ENCODE assay signal across 9 cellular contexts in genomic region chr9:93093449-93094293, GRCh38. TPM values are rescaled to one million over a fixed set of nuclear protein-coding genes. Genes with fewer than 3 reads are reported as not detected.
DNase-seq lines count a peak whose midpoint lies in the region; FAIRE-seq and TF ChIP-seq lines count a peak whose summit lies in the region.
"Had no signal": no experiment of that assay in that cellular context is flagged by ENCODE, and none has a peak within 500 bp of the region (broad histone marks: within the 10 kb centered on the region; RNA-seq: fewer than 3 reads in every experiment).

No MANE protein-coding gene starts in this region.

- H3K14ac ChIP-seq in H1 (ENCODE audit: insufficient read length), result no peak overlapping the region

- no peak overlapping the region for H2BK20ac ChIP-seq in H1 (ENCODE audit: low read length)

- no peak overlapping the region for H2BK120ac ChIP-seq in H1 (replicated peaks; ENCODE audit: low read depth, low read length)

- no peak overlapping the region for H4K5ac ChIP-seq in H1 (ENCODE audit: insufficient read length, low read depth, low read length)

- peak overlapping the region; percentile 97 for H3K27ac ChIP-seq in OCI-LY3 (ENCODE audit: low read length)
- H3K27ac ChIP-seq in H1 (ENCODE audit: low read depth, low read length), result no peak overlapping the region
- H3K27ac ChIP-seq in SJCRH30, result no peak overlapping the region

- no peak for TF ChIP-seq CTCF in OCI-LY3 (IDR thresholded peaks at IDR 0.05; ENCODE audit: low read depth, low read length)
- TF ChIP-seq CTCF in H1 (IDR thresholded peaks at IDR 0.05; ENCODE audit: control extremely low read depth in 1 of 3, insufficient read depth in 1 of 3, low read depth in 1 of 3, low read length in 3 of 3), result no peak

- no peak overlapping the region for H3K56ac ChIP-seq in H1 (replicated peaks; ENCODE audit: insufficient read length, low read depth, low read length)

- 0 out of 2 replicates have a peak overlapping the region, but pooled peaks have one; percentile 50 for H2BK12ac ChIP-seq in H1 (ENCODE audit: low read depth, low read length)

- peaks cover 7% of the 10 kb centered on the region; the same call in 1 of the 2 replicates for H3K79me2 ChIP-seq in OCI-LY3 (ENCODE audit: low read length)
- 0 out of 4 replicates have a peak, but pooled peaks cover 0 to 3% of the 10 kb centered on the region in 2 experiments for H3K79me2 ChIP-seq in H1 (ENCODE audit: control insufficient read depth in 1 of 2, insufficient read depth in 2 of 2, low read length in 2 of 2)

- no peak overlapping the region for H2BK15ac ChIP-seq in H1 (ENCODE audit: low read length)

- no peak overlapping the region for H3K18ac ChIP-seq in H1 (ENCODE audit: extremely low read depth, low read length)

- no peak overlapping the region for H2BK5ac ChIP-seq in H1 (ENCODE audit: low read depth, low read length)

- H3K4me1 ChIP-seq in OCI-LY3 (ENCODE audit: low read length) (peaks cover 55% of the 10 kb centered on the region), H1 (replicated peaks in 1 of 4; ENCODE audit: control insufficient read depth in 3 of 4, insufficient read depth in 4 of 4, low read length in 3 of 4) (peaks cover 0 to 13% (median 7%) of the 10 kb centered on the region in 4 experiments; a peak in 4 of 7 replicates), SJCRH30 (peaks cover 21% of the 10 kb centered on the region)

- no peak overlapping the region for H3K23ac ChIP-seq in H1 (ENCODE audit: insufficient read length)

- no peaks in the 10 kb centered on the region for H3K79me1 ChIP-seq in H1 (ENCODE audit: low read depth, low read length)

- no peak overlapping the region for H4K91ac ChIP-seq in H1 (replicated peaks; ENCODE audit: insufficient read length, low read length)

- no peak for TF ChIP-seq EP300 in H1 (IDR thresholded peaks at IDR 0.05; ENCODE audit: borderline replicate concordance in 1 of 2, low read depth in 2 of 2, low read length in 2 of 2)

- 86% methylated on average over 13 of the region's 13 CpGs; no CpG with 5 or more reads in 1 of the 2 experiments for WGBS in H1 (ENCODE audit: extremely low coverage in 1 of 2, insufficient coverage in 1 of 2, insufficient read length in 1 of 2, insufficient replicate concordance in 2 of 2, low coverage in 1 of 2, low lambda C conversion rate in 2 of 2, missing lambda C conversion rate in 1 of 2), 2 experiments

- no peak overlapping the region for H2AK5ac ChIP-seq in H1 (ENCODE audit: low read depth, low read length)

- no peak overlapping the region for H3K4ac ChIP-seq in H1 (replicated peaks; ENCODE audit: insufficient read length, low read depth, low read length)

- no peak for TF ChIP-seq RAD21 in H1 (IDR thresholded peaks at IDR 0.05 in 1 of 2, conservative IDR thresholded peaks at IDR 0.05 in 1 of 2; ENCODE audit: low read depth in 2 of 2, low read length in 2 of 2)

- peak; percentile 46 for DNase-seq in DMS79 treated with DMSO at 0.1 percent for 48 hours (lab: John Stamatoyannopoulos, UW)
- no peak for DNase-seq in H1 (ENCODE audit: low read depth in 1 of 2, low spot score in 2 of 2)
- DNase-seq in pons (ENCODE audit: low spot score), result peak; percentile 46
- DNase-seq in central memory CD4-positive, alpha-beta T cell, result no peak
- DNase-seq in cerebellar nuclear complex (lab: John Stamatoyannopoulos, UW), result no peak
- DNase-seq in H4 (ENCODE audit: low spot score), result no peak
- no peak for DNase-seq in SJCRH30

- H3K27me3 ChIP-seq in OCI-LY3 (ENCODE audit: low read depth, low read length) (no peaks in the 10 kb centered on the region), H1 (replicated peaks in 1 of 4; ENCODE audit: control insufficient read depth in 3 of 4, extremely low read depth in 1 of 4, insufficient read depth in 3 of 4, low read length in 3 of 4) (no peaks in the 10 kb centered on the region; a peak in 1 of 7 replicates), SJCRH30 (no peaks in the 10 kb centered on the region)

- 0 out of 2 replicates have a peak overlapping the region, but pooled peaks have one; percentile 71 for H4K8ac ChIP-seq in H1 (ENCODE audit: extremely low read depth, insufficient read depth, low read length)

- H3K4me3 ChIP-seq in OCI-LY3 (ENCODE audit: low read length), result 0 out of 2 replicates have a peak overlapping the region, but pooled peaks have one; percentile 11
- no peak overlapping the region for H3K4me3 ChIP-seq in H1 (ENCODE audit: extremely low read depth in 1 of 4, insufficient read depth in 2 of 4, low read depth in 3 of 4, low read length in 4 of 4)
- H3K4me3 ChIP-seq in SJCRH30, result no peak overlapping the region

- H3K4me2 ChIP-seq in OCI-LY3 (ENCODE audit: low read length) (peak overlapping the region; percentile 100), H1 (ENCODE audit: insufficient read depth in 1 of 2, low read depth in 2 of 2, low read length in 2 of 2) (no peak overlapping the region)

- POLR2A ChIA-PET in H1 (lab: Charles Lee; ENCODE audit: partially characterized antibody), result no interaction called here

- H3K23me2 ChIP-seq in H1 (ENCODE audit: low read depth, low read length), result peaks cover 12% of the 10 kb centered on the region

- H3K9ac ChIP-seq in OCI-LY3 (ENCODE audit: low read length) (no peak overlapping the region; the same call in 1 of the 2 replicates), H1 (replicated peaks in 1 of 4; ENCODE audit: extremely low read depth in 1 of 4, low read depth in 3 of 4, low read length in 3 of 4) (no peak overlapping the region)

- H2AFZ ChIP-seq in OCI-LY3 (ENCODE audit: low read depth, low read length) (peak overlapping the region; percentile 71; the same call in 1 of the 2 replicates), H1 (ENCODE audit: low read length) (no peak overlapping the region)

- no peak for FAIRE-seq in H1 (lab: Jason Lieb, UNC)
- FAIRE-seq: keratinocyte had no signal

- TF ChIP-seq POLR2A in H1 (IDR thresholded peaks at IDR 0.05; ENCODE audit: control extremely low read depth in 1 of 2, low read depth in 2 of 2, low read length in 2 of 2), result no peak

- H3K9me3 ChIP-seq in OCI-LY3 (ENCODE audit: insufficient read depth, low read length) (peaks cover 12% of the 10 kb centered on the region), H1 (ENCODE audit: insufficient read depth in 2 of 2, low read depth in 1 of 2, low read length in 1 of 2) (no peaks in the 10 kb centered on the region), SJCRH30 (replicated peaks) (no peaks in the 10 kb centered on the region)

- peaks cover 6% of the 10 kb centered on the region for H3K36me3 ChIP-seq in OCI-LY3 (replicated peaks; ENCODE audit: low read depth, low read length)
- H3K36me3 ChIP-seq in H1 (ENCODE audit: control insufficient read depth in 2 of 4, insufficient read depth in 4 of 4, low read length in 3 of 4), result no peaks in the 10 kb centered on the region
- no peaks in the 10 kb centered on the region for H3K36me3 ChIP-seq in SJCRH30

- H4K20me1 ChIP-seq in OCI-LY3 (ENCODE audit: insufficient read depth, low read length) (no peaks in the 10 kb centered on the region), H1 (replicated peaks in 1 of 2; ENCODE audit: control insufficient read depth in 1 of 2, insufficient read depth in 2 of 2, low read length in 2 of 2) (peaks cover 0 to 3% of the 10 kb centered on the region in 2 experiments)

- CTCF ChIA-PET in H1 (lab: Charles Lee; ENCODE audit: partially characterized antibody), result no interaction called here

RNA-seq across cellular contexts. Expression of gene CARD19, which starts 2.3 kb away (rescaled TPM):
- 21.2 and 27.7 TPM in 2 replicates for total RNA-seq in H1 (2021; fragmentation: NEBNext Ultra II Directional; extraction: Animal tissue kit (Norgen Biotek cat#: 25700))
- polyA plus RNA-seq in H1 (2011; rRNA removed), result 112 and 144 TPM in 2 replicates
- 66.2 TPM for polyA plus RNA-seq in H1 (2011; cell fraction: cytosol; rRNA removed)
- polyA plus RNA-seq in H1 (2011; cell fraction: nucleus; rRNA removed), result 57.8 TPM
- 13.4 to 28.1 TPM (median 26.0 TPM) in 4 replicates for polyA plus RNA-seq in H1 (2012, experiment 1 of 2)
- polyA plus RNA-seq in H1 (2012, experiment 2 of 2), result 36.2 TPM
- polyA plus RNA-seq in H1 (2013, experiment 1 of 2), result 30.6 TPM
- polyA plus RNA-seq in H1 (2013, experiment 2 of 2), result 30.0 TPM
- 11.7 and 13.5 TPM in 2 replicates for polyA minus RNA-seq in H1 (2011; rRNA and poly(A)+ RNA removed)
- polyA minus RNA-seq in H1 (2011; cell fraction: cytosol; rRNA and poly(A)+ RNA removed), result 12.4 TPM
- polyA minus RNA-seq in H1 (2011; cell fraction: nucleus; rRNA and poly(A)+ RNA removed), result 10.4 TPM
- 63.3 and 72.3 TPM in 2 replicates for total RNA-seq in H4 (2014; rRNA removed; shearing (Covaris generic))
- total RNA-seq in SJCRH30 (2014; rRNA removed; shearing (Covaris generic)), result 36.9 and 41.6 TPM in 2 replicates

RNA-seq across cellular contexts. Expression of gene SUSD3, which starts 35.2 kb away (rescaled TPM):
- total RNA-seq in H1 (2021; fragmentation: NEBNext Ultra II Directional; extraction: Animal tissue kit (Norgen Biotek cat#: 25700)), result 5.5 and 6.2 TPM in 2 replicates
- 35.4 and 36.0 TPM in 2 replicates for polyA plus RNA-seq in H1 (2011; rRNA removed)
- 22.6 TPM for polyA plus RNA-seq in H1 (2011; cell fraction: cytosol; rRNA removed)
- polyA plus RNA-seq in H1 (2011; cell fraction: nucleus; rRNA removed), result 16.8 TPM
- 6.3 to 11.3 TPM (median 8.3 TPM) in 4 replicates for polyA plus RNA-seq in H1 (2012, experiment 1 of 2)
- 10.7 TPM for polyA plus RNA-seq in H1 (2012, experiment 2 of 2)
- polyA plus RNA-seq in H1 (2013, experiment 1 of 2), result 8.2 TPM
- polyA plus RNA-seq in H1 (2013, experiment 2 of 2), result 9.4 TPM
- polyA minus RNA-seq in H1 (2011; rRNA and poly(A)+ RNA removed), result 5.2 and 7.2 TPM in 2 replicates
- 8.8 TPM for polyA minus RNA-seq in H1 (2011; cell fraction: cytosol; rRNA and poly(A)+ RNA removed)
- polyA minus RNA-seq in H1 (2011; cell fraction: nucleus; rRNA and poly(A)+ RNA removed), result 7.3 TPM
- total RNA-seq in H4 (2014; rRNA removed; shearing (Covaris generic)), result not detected in 2 replicates
- not detected in 2 replicates for total RNA-seq in SJCRH30 (2014; rRNA removed; shearing (Covaris generic))

RNA-seq across cellular contexts. Expression of gene NINJ1, which starts 40.4 kb away (rescaled TPM):
- total RNA-seq in H1 (2021; fragmentation: NEBNext Ultra II Directional; extraction: Animal tissue kit (Norgen Biotek cat#: 25700)), result 28.2 TPM in 2 replicates
- 65.6 and 88.0 TPM in 2 replicates for polyA plus RNA-seq in H1 (2011; rRNA removed)
- polyA plus RNA-seq in H1 (2011; cell fraction: cytosol; rRNA removed), result 45.5 TPM
- 45.0 TPM for polyA plus RNA-seq in H1 (2011; cell fraction: nucleus; rRNA removed)
- 32.2 to 46.6 TPM (median 40.1 TPM) in 4 replicates for polyA plus RNA-seq in H1 (2012, experiment 1 of 2)
- 36.1 TPM for polyA plus RNA-seq in H1 (2012, experiment 2 of 2)
- 32.5 TPM for polyA plus RNA-seq in H1 (2013, experiment 1 of 2)
- polyA plus RNA-seq in H1 (2013, experiment 2 of 2), result 34.8 TPM
- polyA minus RNA-seq in H1 (2011; rRNA and poly(A)+ RNA removed), result 13.6 and 14.1 TPM in 2 replicates
- polyA minus RNA-seq in H1 (2011; cell fraction: cytosol; rRNA and poly(A)+ RNA removed), result 17.8 TPM
- 19.2 TPM for polyA minus RNA-seq in H1 (2011; cell fraction: nucleus; rRNA and poly(A)+ RNA removed)
- 83.4 and 87.3 TPM in 2 replicates for total RNA-seq in H4 (2014; rRNA removed; shearing (Covaris generic))
- total RNA-seq in SJCRH30 (2014; rRNA removed; shearing (Covaris generic)), result 24.6 and 27.1 TPM in 2 replicates

Comparison
In these comparisons a context has a peak if more than half of its experiments do, and no peak if none do; other contexts are left out.
1. DNase-seq: peak in DMS79 treated with DMSO at 0.1 percent for 48 hours (single experiment) and pons (single experiment); none in H1 (0 of 2), central memory CD4-positive, alpha-beta T cell (single experiment), cerebellar nuclear complex (0 of 2), H4 (single experiment) and SJCRH30 (0 of 2).